In the genomic region with DNA sequence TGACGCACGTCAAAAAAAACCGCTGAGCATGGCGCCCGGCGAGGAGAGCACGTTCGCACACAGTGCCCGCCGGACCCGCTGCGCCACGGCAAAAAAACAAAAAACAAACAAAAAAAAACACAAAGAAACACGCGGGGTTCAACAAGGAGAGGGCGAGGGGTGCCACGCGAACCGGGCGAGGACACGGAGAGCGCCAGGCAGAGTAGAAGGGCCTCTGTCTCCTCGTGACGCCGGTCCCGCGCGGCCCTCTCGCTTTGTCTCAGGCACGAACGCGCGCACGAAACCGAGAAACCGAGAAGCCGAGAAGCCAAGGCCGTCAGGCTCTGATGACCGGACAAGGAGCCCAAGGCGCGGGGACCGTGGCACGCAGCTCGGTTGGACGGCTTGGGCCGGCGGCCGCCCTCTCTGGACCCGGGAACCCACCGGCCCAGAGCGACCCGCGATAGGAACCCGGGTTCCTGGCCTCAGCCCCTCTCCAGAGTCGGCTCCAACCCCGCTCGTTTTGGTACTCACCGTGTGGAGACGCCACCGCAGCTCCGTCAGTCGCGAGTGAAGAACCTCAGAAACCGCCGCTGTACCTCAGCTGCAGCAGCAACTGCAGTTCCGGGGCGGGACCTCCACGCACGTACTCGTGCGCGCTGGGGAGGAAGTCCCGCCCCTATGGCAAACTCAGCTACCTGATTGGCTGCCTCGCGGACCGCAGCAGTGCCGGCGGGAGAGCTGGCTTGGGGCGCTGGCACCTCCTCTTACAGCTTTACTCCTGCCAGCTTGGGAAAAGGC, we compare ENCODE assay signal across 8 cellular contexts. TPM values are rescaled to one million over a fixed set of nuclear protein-coding genes. Genes with fewer than 3 reads are reported as not detected.
DNase-seq lines count a peak whose midpoint lies in the region; ATAC-seq and TF ChIP-seq lines count a peak whose summit lies in the region.

A gene with protein sequence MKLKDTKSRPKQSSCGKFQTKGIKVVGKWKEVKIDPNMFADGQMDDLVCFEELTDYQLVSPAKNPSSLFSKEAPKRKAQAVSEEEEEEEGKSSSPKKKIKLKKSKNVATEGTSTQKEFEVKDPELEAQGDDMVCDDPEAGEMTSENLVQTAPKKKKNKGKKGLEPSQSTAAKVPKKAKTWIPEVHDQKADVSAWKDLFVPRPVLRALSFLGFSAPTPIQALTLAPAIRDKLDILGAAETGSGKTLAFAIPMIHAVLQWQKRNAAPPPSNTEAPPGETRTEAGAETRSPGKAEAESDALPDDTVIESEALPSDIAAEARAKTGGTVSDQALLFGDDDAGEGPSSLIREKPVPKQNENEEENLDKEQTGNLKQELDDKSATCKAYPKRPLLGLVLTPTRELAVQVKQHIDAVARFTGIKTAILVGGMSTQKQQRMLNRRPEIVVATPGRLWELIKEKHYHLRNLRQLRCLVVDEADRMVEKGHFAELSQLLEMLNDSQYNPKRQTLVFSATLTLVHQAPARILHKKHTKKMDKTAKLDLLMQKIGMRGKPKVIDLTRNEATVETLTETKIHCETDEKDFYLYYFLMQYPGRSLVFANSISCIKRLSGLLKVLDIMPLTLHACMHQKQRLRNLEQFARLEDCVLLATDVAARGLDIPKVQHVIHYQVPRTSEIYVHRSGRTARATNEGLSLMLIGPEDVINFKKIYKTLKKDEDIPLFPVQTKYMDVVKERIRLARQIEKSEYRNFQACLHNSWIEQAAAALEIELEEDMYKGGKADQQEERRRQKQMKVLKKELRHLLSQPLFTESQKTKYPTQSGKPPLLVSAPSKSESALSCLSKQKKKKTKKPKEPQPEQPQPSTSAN (minus strand): TSS at position 597 of the 780 bp plus-strand sequence. CDS start 1,460 bp downstream, outside the sequence.
A gene with protein sequence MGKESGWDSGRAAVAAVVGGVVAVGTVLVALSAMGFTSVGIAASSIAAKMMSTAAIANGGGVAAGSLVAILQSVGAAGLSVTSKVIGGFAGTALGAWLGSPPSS (plus strand): TSS at position 705 of the 780 bp plus-strand sequence. CDS start 15,628 bp downstream, outside the sequence.

- peak; percentile 96 for ATAC-seq in HG02884 (IDR thresholded peaks at IDR 0.05; ENCODE audit: unreplicated experiment)

- WGBS in prostate gland = under 1% methylated on average over 79 of the region's 79 CpGs
- WGBS in urinary bladder = under 1% methylated on average over 79 of the region's 79 CpGs

- peak within 1 kb of the TSS; percentile 100 for H3K4me3 Mint-ChIP-seq in T-helper 1 cell treated with Interleukin-12 subunit alpha and Interleukin-12 subunit beta and Interleukin-4 antibody, amounts not matched to agents 30 μg/mL and 1 μg/mL, for 36 hours

- peak within 1 kb of the TSS; percentile 100 for H3K27ac Mint-ChIP-seq in T-helper 1 cell treated with Interleukin-12 subunit alpha and Interleukin-12 subunit beta and Interleukin-4 antibody, amounts not matched to agents 30 μg/mL and 1 μg/mL, for 36 hours

- H3K36me3 Mint-ChIP-seq in T-helper 1 cell treated with Interleukin-12 subunit alpha and Interleukin-12 subunit beta and Interleukin-4 antibody, amounts not matched to agents 30 μg/mL and 1 μg/mL, for 36 hours (ENCODE audit: low read depth) = peaks cover 32% of the 10 kb centered on the region

- TF ChIP-seq POLR2A in prostate gland (IDR thresholded peaks at IDR 0.05) = peak; percentile 98

- H3K4me3 ChIP-seq in left ventricle myocardium inferior (peak within 1 kb of the TSS; percentile 95), prostate gland (peak within 1 kb of the TSS; percentile 93 to 96), urinary bladder (ENCODE audit: low read depth, low read length) (peak within 1 kb of the TSS; percentile 99)

- H3K27ac ChIP-seq in left ventricle myocardium inferior (replicated peaks) (peak within 1 kb of the TSS; percentile 93), prostate gland (peak within 1 kb of the TSS; percentile 87 to 88), urinary bladder (ENCODE audit: low read depth) (peak within 1 kb of the TSS; percentile 96)

- H3K4me1 ChIP-seq in left ventricle myocardium inferior (peaks cover 61% of the 10 kb centered on the region), prostate gland (replicated peaks) (peaks cover 16% of the 10 kb centered on the region), urinary bladder (ENCODE audit: insufficient read depth) (peaks cover 4% of the 10 kb centered on the region)

- H3K9me3 ChIP-seq in left ventricle myocardium inferior (replicated peaks) = peaks cover 3% of the 10 kb centered on the region
- no peaks in the 10 kb centered on the region for H3K9me3 ChIP-seq in prostate gland

- DNase-seq in GM13977 (ENCODE audit: low spot score) (peak; percentile 97), NCI-H1694 (lab: John Stamatoyannopoulos, UW) (peak; percentile 97), amygdala (lab: John Stamatoyannopoulos, UW) (peak; percentile 34 to 97 (median 88)), left ventricle myocardium inferior (peak; percentile 97), prostate gland (ENCODE audit: low spot score) (peak; percentile 97)

- H3K4me1 Mint-ChIP-seq in T-helper 1 cell treated with Interleukin-12 subunit alpha and Interleukin-12 subunit beta and Interleukin-4 antibody, amounts not matched to agents 30 μg/mL and 1 μg/mL, for 36 hours (ENCODE audit: low read depth) = peaks cover 41% of the 10 kb centered on the region

- H3K36me3 ChIP-seq in left ventricle myocardium inferior (peaks cover 31% of the 10 kb centered on the region), prostate gland (no peaks in the 10 kb centered on the region), urinary bladder (ENCODE audit: insufficient read depth) (no peaks in the 10 kb centered on the region)

- in situ Hi-C loops in GM13977 (cut with MboI; ENCODE audit: low pct_unique_long_range_greater_than_20kb, low sequenced_read_pairs, unreplicated experiment) = no loop called here

- TF ChIP-seq CTCF in GM13977 (IDR thresholded peaks at IDR 0.05; ENCODE audit: extremely low read depth, insufficient read depth, missing control alignments) (no peak), left ventricle myocardium inferior (IDR thresholded peaks at IDR 0.05; ENCODE audit: borderline replicate concordance) (no peak), prostate gland (IDR thresholded peaks at IDR 0.05) (peak in 1 of 4 experiments; percentile 10)

- H3K9me3 Mint-ChIP-seq in T-helper 1 cell treated with Interleukin-12 subunit alpha and Interleukin-12 subunit beta and Interleukin-4 antibody, amounts not matched to agents 30 μg/mL and 1 μg/mL, for 36 hours = peaks cover under 1% of the 10 kb centered on the region

- no peaks in the 10 kb centered on the region for H3K27me3 ChIP-seq in left ventricle myocardium inferior (ENCODE audit: low read depth)
- no peaks in the 10 kb centered on the region for H3K27me3 ChIP-seq in prostate gland (replicated peaks; ENCODE audit: insufficient read depth)

- no peaks in the 10 kb centered on the region for H3K27me3 Mint-ChIP-seq in T-helper 1 cell treated with Interleukin-12 subunit alpha and Interleukin-12 subunit beta and Interleukin-4 antibody, amounts not matched to agents 30 μg/mL and 1 μg/mL, for 36 hours (ENCODE audit: low read depth)

- intact Hi-C loops in left ventricle myocardium inferior (cut with micrococcal nuclease) = no loop called here
- intact Hi-C loops in prostate gland (cut with DNase I) = loop anchor here (5.0 kb wide), 1 partner anchor 47 kb away; a partner anchor contains a TSS

RNA-seq across cellular contexts. Expression of the first gene that starts in this region (rescaled TPM):
- total RNA-seq in left ventricle myocardium inferior (208 TPM), prostate gland (100 to 1,000 TPM; 136 to 393 TPM), urinary bladder (55.1 TPM)
- 144 TPM for polyA plus RNA-seq in urinary bladder

RNA-seq across cellular contexts. Expression of the second gene that starts in this region (rescaled TPM):
- total RNA-seq in left ventricle myocardium inferior (8.9 TPM), prostate gland (100 to 1,000 TPM in 1 of 2 donors, 10 to 100 TPM in 1; 11.1 to 138 TPM), urinary bladder (7.2 TPM)
- 18.9 TPM for polyA plus RNA-seq in urinary bladder

Comparison
In these comparisons a context has a peak if more than half of its experiments do, and no peak if none do; other contexts are left out.
1. Peak in every context shown above with its lines: DNase-seq, ATAC-seq, H3K4me3 ChIP-seq and H3K27ac ChIP-seq.